In genomic region chr7:139035588-139036353, GRCh38 we compare ENCODE assay signal across 8 cellular contexts. TPM values are rescaled to one million over a fixed set of nuclear protein-coding genes. Genes with fewer than 3 reads are reported as not detected.
DNase-seq lines count a peak whose midpoint lies in the region; ATAC-seq, FAIRE-seq and TF ChIP-seq lines count a peak whose summit lies in the region.

A gene with protein sequence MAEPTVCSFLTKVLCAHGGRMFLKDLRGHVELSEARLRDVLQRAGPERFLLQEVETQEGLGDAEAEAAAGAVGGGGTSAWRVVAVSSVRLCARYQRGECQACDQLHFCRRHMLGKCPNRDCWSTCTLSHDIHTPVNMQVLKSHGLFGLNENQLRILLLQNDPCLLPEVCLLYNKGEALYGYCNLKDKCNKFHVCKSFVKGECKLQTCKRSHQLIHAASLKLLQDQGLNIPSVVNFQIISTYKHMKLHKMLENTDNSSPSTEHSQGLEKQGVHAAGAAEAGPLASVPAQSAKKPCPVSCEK (minus strand): TSS chr7:139036042. CDS start chr7:139036017, 25 bp downstream.

- H3K4me3 Mint-ChIP-seq in activated naive CD4-positive, alpha-beta T cell treated with anti-CD3 and anti-CD28 coated beads for 36 hours = peak within 1 kb of the TSS; percentile 79

- H3K14ac ChIP-seq in trophoblast cell (ENCODE audit: low read length) = peak within 1 kb of the TSS; percentile 94

- H2BK120ac ChIP-seq in trophoblast cell (ENCODE audit: insufficient read depth, low read length, poor library complexity) = peak within 1 kb of the TSS; percentile 67

- peak within 1 kb of the TSS; percentile 82 for H4K91ac ChIP-seq in trophoblast cell (ENCODE audit: low read depth, low read length)

- H3K4me3 ChIP-seq in Peyer's patch (peak within 1 kb of the TSS; percentile 68 to 87 (median 72)), trophoblast cell (ENCODE audit: low read depth, low read length) (peak within 1 kb of the TSS; percentile 99)

- no peak for TF ChIP-seq POLR2A in Peyer's patch (IDR thresholded peaks at IDR 0.05)

- H3K79me1 ChIP-seq in trophoblast cell (ENCODE audit: low read length) = peaks cover 10% of the 10 kb centered on the region

- H2BK12ac ChIP-seq in trophoblast cell (ENCODE audit: low read length) = no peak within 1 kb of the TSS

- peak within 1 kb of the TSS; percentile 46 for H4K12ac ChIP-seq in trophoblast cell (ENCODE audit: low read depth, low read length)

- H3K4me1 Mint-ChIP-seq in activated naive CD4-positive, alpha-beta T cell treated with anti-CD3 and anti-CD28 coated beads for 36 hours (ENCODE audit: low read depth) = peaks cover 18% of the 10 kb centered on the region

- H3K9me3 Mint-ChIP-seq in activated naive CD4-positive, alpha-beta T cell treated with anti-CD3 and anti-CD28 coated beads for 36 hours = no peaks in the 10 kb centered on the region

- peak within 1 kb of the TSS; percentile 97 for H3K18ac ChIP-seq in trophoblast cell (ENCODE audit: low read length)

- H3K36me3 ChIP-seq in Peyer's patch (no peaks in the 10 kb centered on the region), trophoblast cell (ENCODE audit: control insufficient read depth in 1 of 2, insufficient read depth in 2 of 2, low read length in 2 of 2) (peaks cover 8 to 10% of the 10 kb centered on the region in 2 experiments)

- peak within 1 kb of the TSS; percentile 96 for H3K9ac ChIP-seq in trophoblast cell (ENCODE audit: low read length)

- peak within 1 kb of the TSS; percentile 54 for H2AK5ac ChIP-seq in trophoblast cell (ENCODE audit: low read length)

- no CpG with 5 or more reads among the region's 81 CpGs for WGBS in trophoblast cell (ENCODE audit: extremely low coverage, insufficient coverage, insufficient read length)

- ATAC-seq in GM21381 (IDR thresholded peaks at IDR 0.05; ENCODE audit: unreplicated experiment) = peak; percentile 81

- intact Hi-C loops in activated naive CD4-positive, alpha-beta T cell treated with anti-CD3 and anti-CD28 coated beads for 36 hours (cut with micrococcal nuclease) = loop anchor here (1.0 to 5.0 kb wide), 3 partner anchors 9 to 327 kb away; partner anchors contain the start of gene FMC1

- H3K27me3 Mint-ChIP-seq in activated naive CD4-positive, alpha-beta T cell treated with anti-CD3 and anti-CD28 coated beads for 36 hours (ENCODE audit: low read depth) = no peaks in the 10 kb centered on the region

- CTCF ChIA-PET in activated naive CD4-positive, alpha-beta T cell treated with anti-CD3 and anti-CD28 coated beads for 36 hours (lab: Charles Lee) = interaction anchor here (1.3 kb wide), 1 partner anchor 39 kb away, joined by 5 read pairs; no protein-coding TSS in a partner anchor

- peaks cover 9% of the 10 kb centered on the region for H3K79me2 ChIP-seq in trophoblast cell (ENCODE audit: control insufficient read depth, insufficient read depth, low read length, poor library complexity)

- H3K36me3 Mint-ChIP-seq in activated naive CD4-positive, alpha-beta T cell treated with anti-CD3 and anti-CD28 coated beads for 36 hours (ENCODE audit: low read depth) = peaks cover 5% of the 10 kb centered on the region

- H2BK5ac ChIP-seq in trophoblast cell (ENCODE audit: low read depth, low read length, poor library complexity) = peak within 1 kb of the TSS; percentile 22

- peak within 1 kb of the TSS; percentile 93 for H3K4me2 ChIP-seq in trophoblast cell (ENCODE audit: low read length)

- TF ChIP-seq CTCF in Peyer's patch (IDR thresholded peaks at IDR 0.05) = no peak

- H3K27ac ChIP-seq in Peyer's patch (peak within 1 kb of the TSS; percentile 35 to 76 (median 62)), trophoblast cell (ENCODE audit: low read depth, low read length) (peak within 1 kb of the TSS; percentile 19)

- H4K8ac ChIP-seq in trophoblast cell (ENCODE audit: low read depth, low read length) = peak within 1 kb of the TSS; percentile 95

- H3K27ac Mint-ChIP-seq in activated naive CD4-positive, alpha-beta T cell treated with anti-CD3 and anti-CD28 coated beads for 36 hours = peak within 1 kb of the TSS; percentile 37

- no peak for FAIRE-seq in RCC 7860 (lab: Jason Lieb, UNC)

- H3K9me3 ChIP-seq in Peyer's patch (no peaks in the 10 kb centered on the region), trophoblast cell (ENCODE audit: insufficient read depth, low read depth, low read length) (peaks cover 1% of the 10 kb centered on the region)

- H3K27me3 ChIP-seq in Peyer's patch (no peaks in the 10 kb centered on the region), trophoblast cell (ENCODE audit: insufficient read depth, low read length) (no peaks in the 10 kb centered on the region)

- DNase-seq in DMS79 (lab: John Stamatoyannopoulos, UW) (peak; percentile 56), HT1080 (ENCODE audit: low read depth) (peak; percentile 37), Peyer's patch (peak in 2 of 3 donors; percentile 60 to 69), glomerular visceral epithelial cell (ENCODE audit: extremely low spot score) (peak; percentile 50), trophoblast cell (peak; percentile 35 to 70), RCC 7860 (ENCODE audit: low spot score) (no peak)
- DNase-seq in activated naive CD4-positive, alpha-beta T cell treated with anti-CD3 and anti-CD28 coated beads for 36 hours = peak; percentile 58

- H3K4me1 ChIP-seq in Peyer's patch (peaks cover 3 to 15% (median 5%) of the 10 kb centered on the region in 4 donors), trophoblast cell (ENCODE audit: control insufficient read depth in 1 of 2, insufficient read depth in 2 of 2, low read length in 2 of 2) (peaks cover 4 to 9% of the 10 kb centered on the region in 2 experiments)

- peak within 1 kb of the TSS; percentile 86 for H2AFZ ChIP-seq in trophoblast cell (ENCODE audit: insufficient read depth, low read length, poor library complexity)

- H3K23ac ChIP-seq in trophoblast cell (ENCODE audit: low read length) = no peak within 1 kb of the TSS

- H3K4ac ChIP-seq in trophoblast cell (ENCODE audit: low read depth, low read length) = peak within 1 kb of the TSS; percentile 35

RNA-seq across cellular contexts. Expression of the gene that starts here (rescaled TPM):
- 1.6 and 2.7 TPM in 2 replicates for total RNA-seq in HT1080 (2014; rRNA removed; shearing (Covaris generic))
- 1.8 and 2.4 TPM in 2 replicates for polyA plus RNA-seq in HT1080 (2015; cell fraction: cytosol; rRNA removed)
- 5.7 and 7.2 TPM in 2 replicates for polyA plus RNA-seq in HT1080 (2015; cell fraction: nucleus; rRNA removed)
- 10 to 100 TPM in 3 of 4 donors, 1 to 10 TPM in 1; 7.7 to 25.6 (median 13.6) TPM for total RNA-seq in Peyer's patch
- total RNA-seq in activated naive CD4-positive, alpha-beta T cell treated with anti-CD3 and anti-CD28 coated beads for 36 hours = 1 to 10 TPM; 4.5 to 5.1 TPM
- 8.0 and 8.2 TPM in 2 replicates for polyA plus RNA-seq in trophoblast cell (2013)
